ENCODE assay signal across 12 cellular contexts in the genomic region with DNA sequence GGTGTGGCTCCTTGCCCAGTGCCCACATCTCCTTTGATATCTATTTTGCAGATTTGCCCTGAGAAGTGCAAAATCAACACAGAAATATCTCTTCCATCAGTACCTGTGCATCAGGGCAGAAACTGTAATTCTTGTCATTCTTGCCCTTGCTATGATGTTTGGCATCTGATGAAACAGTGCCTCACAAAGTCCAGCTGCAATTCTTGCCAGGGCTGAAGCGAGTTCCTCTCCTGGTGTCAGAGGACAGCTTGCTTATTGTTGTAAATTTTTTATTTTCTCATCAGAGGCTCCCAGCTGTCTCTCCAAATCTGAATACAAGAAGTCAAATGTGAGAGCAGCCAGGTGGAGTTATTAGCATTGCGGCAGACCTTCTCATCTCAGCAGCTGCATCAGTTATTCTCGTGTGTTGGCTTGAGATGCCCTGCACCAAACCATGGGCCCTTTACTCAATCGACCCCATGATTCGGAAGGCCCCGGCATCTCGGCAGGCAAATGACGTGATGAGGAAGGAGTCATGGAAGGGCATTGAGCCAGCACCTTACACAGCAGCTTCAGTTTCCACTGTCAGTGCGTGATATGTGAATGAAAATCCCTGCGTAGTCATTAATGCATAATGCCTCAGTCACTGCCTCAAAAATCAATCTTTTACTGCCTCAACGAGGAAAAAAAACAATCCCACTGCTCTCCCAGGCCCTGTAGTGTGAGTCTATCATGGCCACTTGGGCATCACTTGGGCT.
DNase-seq lines count a peak whose midpoint lies in the region; ATAC-seq and TF ChIP-seq lines count a peak whose summit lies in the region.
"Had no signal": no experiment of that assay in that cellular context is flagged by ENCODE, and none has a peak within 500 bp of the region (broad histone marks: within the 10 kb centered on the region; RNA-seq: fewer than 3 reads in every experiment).

No MANE protein-coding gene starts in this region.

- POLR2A ChIA-PET in CD4-positive, alpha-beta T cell (lab: Charles Lee), result interaction anchor here (0.9 to 1.3 kb wide), 6 partner anchors 22 to 511 kb away, joined by 3 to 6 read pairs (median 4); a partner anchor contains a TSS
- POLR2A ChIA-PET in naive thymus-derived CD4-positive, alpha-beta T cell (lab: Charles Lee), result interaction anchor here (1.0 to 1.2 kb wide), 4 partner anchors 109 to 392 kb away, joined by 3 to 4 read pairs (median 4); a partner anchor contains a TSS

- TF ChIP-seq POLR2A in erythroblast (IDR thresholded peaks at IDR 0.05; ENCODE audit: low read length), result no peak

- no peak overlapping the region for H3K4me3 ChIP-seq in naive thymus-derived CD4-positive, alpha-beta T cell (ENCODE audit: low read length)

- H3K27ac ChIP-seq in CD4-positive, alpha-beta T cell (ENCODE audit: low read depth, low read length), result no peak overlapping the region
- no peak overlapping the region for H3K27ac ChIP-seq in naive thymus-derived CD4-positive, alpha-beta T cell (ENCODE audit: low read depth, low read length)

- CTCF ChIA-PET in CD4-positive, alpha-beta T cell (lab: Charles Lee), result interaction anchor here (1.6 to 1.7 kb wide), 2 partner anchors 15 to 71 kb away, joined by 5 read pairs; no protein-coding TSS in a partner anchor
- CTCF ChIA-PET in naive thymus-derived CD4-positive, alpha-beta T cell (lab: Charles Lee), result interaction anchor here (0.8 kb wide), 1 partner anchor 39 kb away, joined by 4 read pairs; no protein-coding TSS in a partner anchor

- no peaks in the 10 kb centered on the region for H3K36me3 ChIP-seq in naive thymus-derived CD4-positive, alpha-beta T cell (ENCODE audit: control insufficient read depth in 2 of 3, insufficient read depth in 3 of 3, low read length in 3 of 3)

- peak overlapping the region; percentile 57 for H3K27ac Mint-ChIP-seq in CD4-positive, alpha-beta T cell
- peak overlapping the region; percentile 77 to 92 for H3K27ac Mint-ChIP-seq in effector memory CD8-positive, alpha-beta T cell
- H3K27ac Mint-ChIP-seq in naive thymus-derived CD4-positive, alpha-beta T cell, result peak overlapping the region; percentile 7 to 90 (median 63)
- no peak overlapping the region for H3K27ac Mint-ChIP-seq in CD14-positive monocyte
- H3K27ac Mint-ChIP-seq: natural killer cell treated with Interleukin-12 subunit alpha and Interleukin-12 subunit beta and Interleukin-15 and Interleukin-18, amount 100 ng/mL, for 72 hours; type B pancreatic cell had no signal

- intact Hi-C loops in CD4-positive, alpha-beta T cell (cut with DNase I, micrococcal nuclease), result loop anchor here in 1 of 2 experiments (5.0 kb wide), 1 partner anchor 584 kb away; no protein-coding TSS in a partner anchor
- intact Hi-C loops in naive thymus-derived CD4-positive, alpha-beta T cell (cut with micrococcal nuclease), result loop anchor here in 1 of 2 donors (5.0 kb wide), 2 partner anchors 139 to 249 kb away; no protein-coding TSS in a partner anchor
- intact Hi-C loops in CD14-positive monocyte (cut with micrococcal nuclease), result no loop called here

- TF ChIP-seq CTCF in CD4-positive, alpha-beta T cell (IDR thresholded peaks at IDR 0.05), result no peak
- TF ChIP-seq CTCF in CD14-positive monocyte (IDR thresholded peaks at IDR 0.05), result no peak

- H3K4me1 ChIP-seq in naive thymus-derived CD4-positive, alpha-beta T cell (ENCODE audit: control insufficient read depth in 2 of 2, insufficient read depth in 2 of 2, low read length in 2 of 2), result peaks cover 7 to 30% of the 10 kb centered on the region in 2 donors

- no peaks in the 10 kb centered on the region for H3K27me3 ChIP-seq in CD4-positive, alpha-beta T cell (ENCODE audit: control insufficient read depth, insufficient read depth, low read length)
- H3K27me3 ChIP-seq in naive thymus-derived CD4-positive, alpha-beta T cell (ENCODE audit: control insufficient read depth in 2 of 2, insufficient read depth in 2 of 2, low read length in 2 of 2), result no peaks in the 10 kb centered on the region

- H3K9me3 Mint-ChIP-seq in CD4-positive, alpha-beta T cell, result no peaks in the 10 kb centered on the region
- no peaks in the 10 kb centered on the region for H3K9me3 Mint-ChIP-seq in effector memory CD8-positive, alpha-beta T cell
- no peaks in the 10 kb centered on the region for H3K9me3 Mint-ChIP-seq in naive thymus-derived CD4-positive, alpha-beta T cell
- peaks cover 0 to 2% (median 0%) of the 10 kb centered on the region in 7 donors for H3K9me3 Mint-ChIP-seq in CD14-positive monocyte
- H3K9me3 Mint-ChIP-seq: activated naive CD4-positive, alpha-beta T cell treated with anti-CD3 and anti-CD28 coated beads, Interleukin-2, amount 50 U/mL, for 24 hours; natural killer cell treated with Interleukin-12 subunit alpha and Interleukin-12 subunit beta and Interleukin-15 and Interleukin-18, amount 100 ng/mL, for 72 hours; type B pancreatic cell had no signal

- no peak for DNase-seq in CD4-positive, alpha-beta T cell
- DNase-seq in NCI-H526 treated with DMSO at 0.1 percent for 48 hours (lab: John Stamatoyannopoulos, UW) (peak; percentile 65), DMS114 treated with DMSO at 0.1 percent for 48 hours (lab: John Stamatoyannopoulos, UW; ENCODE audit: unreplicated experiment) (no peak), CD14-positive monocyte (ENCODE audit: low spot score) (no peak), erythroblast (lab: John Stamatoyannopoulos, UW) (no peak)
- no peak for DNase-seq in effector memory CD8-positive, alpha-beta T cell
- DNase-seq in naive thymus-derived CD4-positive, alpha-beta T cell, result no peak
- DNase-seq: stimulated activated CD4-positive, alpha-beta T cell treated with anti-CD3 and anti-CD28 coated beads, Interleukin-4, amount 100 ng/mL, for 1 hour had no signal

- no peaks in the 10 kb centered on the region for H3K9me3 ChIP-seq in CD4-positive, alpha-beta T cell (ENCODE audit: control insufficient read depth, low read length)
- H3K9me3 ChIP-seq in naive thymus-derived CD4-positive, alpha-beta T cell (ENCODE audit: control insufficient read depth in 2 of 3, low read length in 3 of 3), result no peaks in the 10 kb centered on the region

- peak overlapping the region; percentile 54 for H3K4me3 Mint-ChIP-seq in CD4-positive, alpha-beta T cell
- H3K4me3 Mint-ChIP-seq in effector memory CD8-positive, alpha-beta T cell, result peak overlapping the region; percentile 59 to 68
- peak overlapping the region in 8 of 10 donors; percentile 1 to 67 (median 42) for H3K4me3 Mint-ChIP-seq in naive thymus-derived CD4-positive, alpha-beta T cell
- no peak overlapping the region for H3K4me3 Mint-ChIP-seq in CD14-positive monocyte
- H3K4me3 Mint-ChIP-seq: activated naive CD4-positive, alpha-beta T cell treated with anti-CD3 and anti-CD28 coated beads, Interleukin-2, amount 50 U/mL, for 24 hours; natural killer cell treated with Interleukin-12 subunit alpha and Interleukin-12 subunit beta and Interleukin-15 and Interleukin-18, amount 100 ng/mL, for 72 hours; type B pancreatic cell had no signal

- H3K27me3 Mint-ChIP-seq in CD4-positive, alpha-beta T cell, result peaks cover 8% of the 10 kb centered on the region
- no peaks in the 10 kb centered on the region for H3K27me3 Mint-ChIP-seq in effector memory CD8-positive, alpha-beta T cell
- peaks cover 0 to 11% (median 0%) of the 10 kb centered on the region in 5 donors for H3K27me3 Mint-ChIP-seq in naive thymus-derived CD4-positive, alpha-beta T cell
- peaks cover 2 to 6% (median 4%) of the 10 kb centered on the region in 3 donors for H3K27me3 Mint-ChIP-seq in CD14-positive monocyte (ENCODE audit: low read depth in 3 of 3)

- ATAC-seq in CD4-positive, alpha-beta T cell (ENCODE audit: poor library complexity), result no peak
- ATAC-seq in effector memory CD8-positive, alpha-beta T cell (replicated peaks), result no peak
- no peak for ATAC-seq in naive thymus-derived CD4-positive, alpha-beta T cell
- no peak for ATAC-seq in GM19395 (IDR thresholded peaks at IDR 0.05; ENCODE audit: unreplicated experiment)

- peaks cover 32% of the 10 kb centered on the region for H3K4me1 Mint-ChIP-seq in CD4-positive, alpha-beta T cell (ENCODE audit: low read depth)
- peaks cover 34 to 35% of the 10 kb centered on the region in 2 donors for H3K4me1 Mint-ChIP-seq in effector memory CD8-positive, alpha-beta T cell (ENCODE audit: low read depth in 2 of 2)
- peaks cover 7 to 31% (median 19%) of the 10 kb centered on the region in 7 donors for H3K4me1 Mint-ChIP-seq in naive thymus-derived CD4-positive, alpha-beta T cell
- H3K4me1 Mint-ChIP-seq in CD14-positive monocyte, result peaks cover 11% of the 10 kb centered on the region

- H3K36me3 Mint-ChIP-seq in CD4-positive, alpha-beta T cell (ENCODE audit: low read depth), result no peaks in the 10 kb centered on the region
- H3K36me3 Mint-ChIP-seq in effector memory CD8-positive, alpha-beta T cell (ENCODE audit: insufficient read depth), result no peaks in the 10 kb centered on the region
- no peaks in the 10 kb centered on the region for H3K36me3 Mint-ChIP-seq in naive thymus-derived CD4-positive, alpha-beta T cell
- no peaks in the 10 kb centered on the region for H3K36me3 Mint-ChIP-seq in CD14-positive monocyte
- H3K36me3 Mint-ChIP-seq: activated naive CD4-positive, alpha-beta T cell treated with anti-CD3 and anti-CD28 coated beads, Interleukin-2, amount 50 U/mL, for 24 hours; natural killer cell treated with Interleukin-12 subunit alpha and Interleukin-12 subunit beta and Interleukin-15 and Interleukin-18, amount 100 ng/mL, for 72 hours; type B pancreatic cell had no signal

Comparison
In these comparisons a context has a peak if more than half of its experiments do, and no peak if none do; other contexts are left out.
1. H3K27ac Mint-ChIP-seq: peak in CD4-positive, alpha-beta T cell (single experiment), effector memory CD8-positive, alpha-beta T cell (2 of 2) and naive thymus-derived CD4-positive, alpha-beta T cell (9 of 9); none in CD14-positive monocyte (0 of 7).
2. H3K4me3 Mint-ChIP-seq: peak in CD4-positive, alpha-beta T cell (single experiment), effector memory CD8-positive, alpha-beta T cell (2 of 2) and naive thymus-derived CD4-positive, alpha-beta T cell (8 of 10); none in CD14-positive monocyte (0 of 2).